In the genomic region with DNA sequence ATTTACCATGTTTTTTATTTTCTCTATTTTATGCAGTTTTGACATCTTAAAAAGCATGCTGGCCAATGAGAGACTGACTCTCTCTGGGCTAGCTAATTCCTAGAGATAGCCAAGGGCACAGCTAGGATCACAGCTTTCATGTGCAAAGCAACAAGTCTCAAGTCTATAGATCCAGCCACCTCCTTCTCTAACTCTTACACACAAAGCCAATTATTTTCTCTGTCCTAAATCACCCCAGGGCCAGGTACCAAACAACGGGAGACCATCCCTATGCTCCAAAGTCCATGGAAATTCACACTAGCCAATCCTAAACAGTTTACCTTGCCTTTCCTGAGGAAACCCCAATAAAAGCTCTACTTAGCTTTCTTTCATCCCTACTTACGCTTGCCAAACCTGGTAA, we compare ENCODE assay signal across 27 cellular contexts. TPM values are rescaled to one million over a fixed set of nuclear protein-coding genes. Genes with fewer than 3 reads are reported as not detected.
DNase-seq lines count a peak whose midpoint lies in the region; ATAC-seq and TF ChIP-seq lines count a peak whose summit lies in the region.
"Had no signal": no experiment of that assay in that cellular context is flagged by ENCODE, and none has a peak within 500 bp of the region (broad histone marks: within the 10 kb centered on the region; RNA-seq: fewer than 3 reads in every experiment).

No MANE protein-coding gene starts in this region.

- H3K9me3 Mint-ChIP-seq in GM23338, result no peaks in the 10 kb centered on the region
- H3K9me3 Mint-ChIP-seq in endothelial cell (ENCODE audit: unreplicated experiment), result no peaks in the 10 kb centered on the region
- peaks cover 2% of the 10 kb centered on the region for H3K9me3 Mint-ChIP-seq in neural progenitor cell
- H3K9me3 Mint-ChIP-seq: CD4-positive, CD25-positive, alpha-beta regulatory T cell had no signal

- H3K27me3 Mint-ChIP-seq in GM23338 (ENCODE audit: insufficient read depth, low read depth, poor library complexity) (no peaks in the 10 kb centered on the region), endothelial cell (ENCODE audit: unreplicated experiment) (peaks cover 2% of the 10 kb centered on the region), neural progenitor cell (ENCODE audit: insufficient read depth, low read depth) (no peaks in the 10 kb centered on the region)
- H3K27me3 Mint-ChIP-seq: CD4-positive, CD25-positive, alpha-beta regulatory T cell had no signal

- H3K27ac ChIP-seq in GM23338 (ENCODE audit: low read depth) (no peak overlapping the region), osteoblast (ENCODE audit: low read depth, low read length) (peak overlapping the region; percentile 6), smooth muscle cell (ENCODE audit: low read depth) (no peak overlapping the region), neural progenitor cell (no peak overlapping the region)
- H3K27ac ChIP-seq: BLaER1, Peyer's patch had no signal

- no peaks in the 10 kb centered on the region for H3K27me3 ChIP-seq in GM23338 (ENCODE audit: insufficient read depth)
- H3K27me3 ChIP-seq in NT2/D1 (ENCODE audit: insufficient read depth, insufficient read length), result no peaks in the 10 kb centered on the region
- no peaks in the 10 kb centered on the region for H3K27me3 ChIP-seq in osteoblast (ENCODE audit: insufficient read depth, low read length)
- no peaks in the 10 kb centered on the region for H3K27me3 ChIP-seq in smooth muscle cell (ENCODE audit: low read depth)
- H3K27me3 ChIP-seq in neural progenitor cell, result no peaks in the 10 kb centered on the region
- H3K27me3 ChIP-seq: BLaER1, Peyer's patch had no signal

- H3K4me1 ChIP-seq in GM23338 (ENCODE audit: insufficient read depth) (0 out of 2 replicates have a peak, but pooled peaks cover 4% of the 10 kb centered on the region), NT2/D1 (ENCODE audit: insufficient read depth, insufficient read length) (no peaks in the 10 kb centered on the region), osteoblast (ENCODE audit: insufficient read depth, low read length) (peaks cover 13% of the 10 kb centered on the region), smooth muscle cell (ENCODE audit: low read depth) (no peaks in the 10 kb centered on the region), neural progenitor cell (no peaks in the 10 kb centered on the region)
- H3K4me1 ChIP-seq: BLaER1, Peyer's patch had no signal

- H3K4me1 Mint-ChIP-seq in GM23338 (peaks cover 8% of the 10 kb centered on the region; the same call in 2 of the 3 replicates), endothelial cell (ENCODE audit: unreplicated experiment) (peaks cover 44% of the 10 kb centered on the region), neural progenitor cell (no peaks in the 10 kb centered on the region)
- H3K4me1 Mint-ChIP-seq: CD4-positive, CD25-positive, alpha-beta regulatory T cell had no signal

- H3K4me2 ChIP-seq in GM23338, result no peak overlapping the region
- no peak overlapping the region for H3K4me2 ChIP-seq in osteoblast (ENCODE audit: insufficient read depth, low read length)
- no peak overlapping the region for H3K4me2 ChIP-seq in smooth muscle cell
- no peak overlapping the region for H3K4me2 ChIP-seq in neural progenitor cell
- H3K4me2 ChIP-seq: BLaER1, SK-N-SH had no signal

- H3K36me3 Mint-ChIP-seq in GM23338 (ENCODE audit: low read depth), result no peaks in the 10 kb centered on the region
- H3K36me3 Mint-ChIP-seq in endothelial cell (ENCODE audit: low read depth, unreplicated experiment), result peaks cover 54% of the 10 kb centered on the region
- H3K36me3 Mint-ChIP-seq in neural progenitor cell, result peaks cover 9% of the 10 kb centered on the region
- H3K36me3 Mint-ChIP-seq: CD4-positive, CD25-positive, alpha-beta regulatory T cell had no signal

- H3F3A ChIP-seq in GM23338 (replicated peaks; ENCODE audit: low read depth) (no peaks in the 10 kb centered on the region), smooth muscle cell (ENCODE audit: low read depth) (peaks cover 2% of the 10 kb centered on the region), neural progenitor cell (ENCODE audit: low read depth) (no peaks in the 10 kb centered on the region)

- H4K20me1 ChIP-seq in GM23338 (replicated peaks; ENCODE audit: insufficient read depth) (no peaks in the 10 kb centered on the region), osteoblast (ENCODE audit: insufficient read depth, low read length) (no peaks in the 10 kb centered on the region), smooth muscle cell (ENCODE audit: low read depth) (no peaks in the 10 kb centered on the region), neural progenitor cell (ENCODE audit: low read depth) (no peaks in the 10 kb centered on the region)
- H4K20me1 ChIP-seq: BLaER1 had no signal

- H3K4me3 Mint-ChIP-seq in GM23338 (no peak overlapping the region), endothelial cell (ENCODE audit: unreplicated experiment) (peak overlapping the region; percentile 49), neural progenitor cell (no peak overlapping the region)
- H3K4me3 Mint-ChIP-seq: CD4-positive, CD25-positive, alpha-beta regulatory T cell had no signal

- H3K27ac Mint-ChIP-seq in GM23338 (no peak overlapping the region), endothelial cell (ENCODE audit: unreplicated experiment) (peak overlapping the region; percentile 46), neural progenitor cell (no peak overlapping the region)
- H3K27ac Mint-ChIP-seq: CD4-positive, CD25-positive, alpha-beta regulatory T cell had no signal

- no peaks in the 10 kb centered on the region for H3K36me3 ChIP-seq in GM23338 (ENCODE audit: insufficient read depth)
- H3K36me3 ChIP-seq in NT2/D1 (ENCODE audit: insufficient read depth, insufficient read length, low read length), result peaks cover 36% of the 10 kb centered on the region
- peaks cover 64% of the 10 kb centered on the region for H3K36me3 ChIP-seq in osteoblast (ENCODE audit: insufficient read depth, low read length)
- peaks cover 3% of the 10 kb centered on the region for H3K36me3 ChIP-seq in smooth muscle cell (ENCODE audit: low read depth)
- H3K36me3 ChIP-seq in neural progenitor cell, result peaks cover 6% of the 10 kb centered on the region
- H3K36me3 ChIP-seq: Peyer's patch had no signal

- WGBS in smooth muscle cell (ENCODE audit: low lambda C conversion rate), result 91% methylated on average over 2 of the region's 2 CpGs
- 87 to 93% methylated on average over 2 of the region's 2 CpGs for WGBS in lower leg skin, 2 donors

- peak; percentile 2 for DNase-seq in GM23338 (ENCODE audit: low spot score)
- peak; percentile 5 for DNase-seq in NT2/D1 (ENCODE audit: low read depth, low spot score)
- no peak for DNase-seq in endothelial cell (ENCODE audit: low spot score)
- no peak for DNase-seq in osteoblast (ENCODE audit: insufficient read length, low spot score, missing footprints)
- DNase-seq in smooth muscle cell (lab: John Stamatoyannopoulos, UW; ENCODE audit: unreplicated experiment), result no peak
- no peak for DNase-seq in lower leg skin (ENCODE audit: low spot score in 2 of 2)
- no peak for DNase-seq in neural progenitor cell (ENCODE audit: low spot score)
- no peak for DNase-seq in NAMALWA (ENCODE audit: low spot score)
- DNase-seq: CD4-positive, CD25-positive, alpha-beta regulatory T cell; COR-L47; GDM1; GOT3; HCEC 1CT; IMR-90; KG1; NCI-H1092; NCI-H1417 treated with DMSO at 0.1 percent for 48 hours; NCI-H1694 treated with DMSO at 0.1 percent for 48 hours; NCI-H2081 treated with DMSO at 0.1 percent for 48 hours; NCI-H2171; NCI-H226; NCI-H510A; NK-92 treated with Interleukin-12 subunit alpha and Interleukin-12 subunit beta, amount 100 ng/mL, for 24 hours; Peyer's patch; SK-N-SH had no signal

- TF ChIP-seq CTCF in GM23338 (conservative IDR thresholded peaks at IDR 0.05; ENCODE audit: low read depth in 2 of 2), result no peak
- TF ChIP-seq CTCF in endothelial cell (IDR thresholded peaks at IDR 0.05; ENCODE audit: unreplicated experiment), result no peak
- TF ChIP-seq CTCF in osteoblast (IDR thresholded peaks at IDR 0.05; ENCODE audit: extremely low read depth, low read depth, low read length), result no peak
- TF ChIP-seq CTCF in smooth muscle cell (IDR thresholded peaks at IDR 0.05; ENCODE audit: borderline replicate concordance, insufficient read depth, poor library complexity, severe bottlenecking), result no peak
- TF ChIP-seq CTCF in lower leg skin (IDR thresholded peaks at IDR 0.05), result no peak
- no peak for TF ChIP-seq CTCF in neural progenitor cell (IDR thresholded peaks at IDR 0.05)

- TF ChIP-seq POLR2A in lower leg skin (IDR thresholded peaks at IDR 0.05), result no peak

- no peaks in the 10 kb centered on the region for H3K9me3 ChIP-seq in NT2/D1 (ENCODE audit: insufficient read depth, low read length)
- no peaks in the 10 kb centered on the region for H3K9me3 ChIP-seq in osteoblast (ENCODE audit: low read depth, low read length)
- H3K9me3 ChIP-seq in smooth muscle cell (replicated peaks; ENCODE audit: low read depth), result no peaks in the 10 kb centered on the region
- no peaks in the 10 kb centered on the region for H3K9me3 ChIP-seq in neural progenitor cell (ENCODE audit: low read depth)
- H3K9me3 ChIP-seq: BLaER1, Peyer's patch, SK-N-SH had no signal

- ATAC-seq in GM23338, result peak; percentile 77
- ATAC-seq: GM12878 had no signal

- H2AFZ ChIP-seq in GM23338 (no peak overlapping the region), osteoblast (ENCODE audit: low read length) (no peak overlapping the region), smooth muscle cell (ENCODE audit: low read depth) (no peak overlapping the region), neural progenitor cell (replicated peaks) (no peak overlapping the region)

- no peak overlapping the region for H3K9ac ChIP-seq in NT2/D1 (ENCODE audit: insufficient read length, low read depth)
- H3K9ac ChIP-seq in smooth muscle cell (ENCODE audit: low read depth), result no peak overlapping the region
- H3K9ac ChIP-seq in neural progenitor cell, result no peak overlapping the region
- H3K9ac ChIP-seq: BLaER1, SK-N-SH had no signal

- H3K79me2 ChIP-seq in GM23338 (replicated peaks; ENCODE audit: insufficient read depth) (no peaks in the 10 kb centered on the region), osteoblast (ENCODE audit: insufficient read depth, low read length) (peaks cover 71% of the 10 kb centered on the region), smooth muscle cell (ENCODE audit: low read depth) (peaks cover 44% of the 10 kb centered on the region), neural progenitor cell (ENCODE audit: low read depth) (no peaks in the 10 kb centered on the region)

- H3K9me2 ChIP-seq in GM23338 (ENCODE audit: insufficient read depth), result no peaks in the 10 kb centered on the region
- H3K9me2 ChIP-seq: SK-N-SH had no signal

- H3K4me3 ChIP-seq in GM23338 (no peak overlapping the region), NT2/D1 (ENCODE audit: insufficient read length, low read depth) (no peak overlapping the region), osteoblast (ENCODE audit: insufficient read depth, low read length) (no peak overlapping the region), smooth muscle cell (no peak overlapping the region), lower leg skin (ENCODE audit: low read depth, poor library complexity, severe bottlenecking) (no peak overlapping the region), neural progenitor cell (no peak overlapping the region)
- H3K4me3 ChIP-seq: BLaER1, GM12878, Peyer's patch had no signal

- intact Hi-C loops in lower leg skin (cut with DNase I; ENCODE audit: low total_unique reads), result no loop called here

RNA-seq across cellular contexts. Expression of gene ARHGAP29, which starts 38.0 kb away (rescaled TPM):
- total RNA-seq in GM23338 (2014; rRNA removed; shearing (Covaris generic)), result 5.0 and 6.9 TPM in 2 replicates
- polyA plus RNA-seq in GM23338 (2016; fragmentation: Nextera tagmentation; extraction: Ambion mirVana), result 4.2 and 4.6 TPM in 2 replicates
- total RNA-seq in endothelial cell (ENCODE audit: unreplicated experiment), result 276 TPM
- 13.3 and 17.0 TPM in 2 replicates for total RNA-seq in osteoblast
- 36.3 and 39.9 TPM in 2 replicates for total RNA-seq in smooth muscle cell
- polyA plus RNA-seq in smooth muscle cell, result 8.0 and 22.8 TPM in 2 replicates
- total RNA-seq in lower leg skin, result 10 to 100 TPM; 30.1 to 49.5 (median 33.9) TPM
- 11.4 and 14.8 TPM in 2 replicates for total RNA-seq in neural progenitor cell (ENCODE audit: low replicate concordance)
- total RNA-seq: CD4-positive, CD25-positive, alpha-beta regulatory T cell had no signal
- polyA plus RNA-seq: CD4-positive, CD25-positive, alpha-beta regulatory T cell had no signal

Comparison
In these comparisons a context has a peak if more than half of its experiments do, and no peak if none do; other contexts are left out.
1. DNase-seq: peak in GM23338 (single experiment) and NT2/D1 (single experiment); none in endothelial cell (single experiment), osteoblast (single experiment), smooth muscle cell (single experiment), lower leg skin (0 of 2), neural progenitor cell (single experiment) and NAMALWA (single experiment).